ENCODE assay signal across 8 cellular contexts in the genomic region with DNA sequence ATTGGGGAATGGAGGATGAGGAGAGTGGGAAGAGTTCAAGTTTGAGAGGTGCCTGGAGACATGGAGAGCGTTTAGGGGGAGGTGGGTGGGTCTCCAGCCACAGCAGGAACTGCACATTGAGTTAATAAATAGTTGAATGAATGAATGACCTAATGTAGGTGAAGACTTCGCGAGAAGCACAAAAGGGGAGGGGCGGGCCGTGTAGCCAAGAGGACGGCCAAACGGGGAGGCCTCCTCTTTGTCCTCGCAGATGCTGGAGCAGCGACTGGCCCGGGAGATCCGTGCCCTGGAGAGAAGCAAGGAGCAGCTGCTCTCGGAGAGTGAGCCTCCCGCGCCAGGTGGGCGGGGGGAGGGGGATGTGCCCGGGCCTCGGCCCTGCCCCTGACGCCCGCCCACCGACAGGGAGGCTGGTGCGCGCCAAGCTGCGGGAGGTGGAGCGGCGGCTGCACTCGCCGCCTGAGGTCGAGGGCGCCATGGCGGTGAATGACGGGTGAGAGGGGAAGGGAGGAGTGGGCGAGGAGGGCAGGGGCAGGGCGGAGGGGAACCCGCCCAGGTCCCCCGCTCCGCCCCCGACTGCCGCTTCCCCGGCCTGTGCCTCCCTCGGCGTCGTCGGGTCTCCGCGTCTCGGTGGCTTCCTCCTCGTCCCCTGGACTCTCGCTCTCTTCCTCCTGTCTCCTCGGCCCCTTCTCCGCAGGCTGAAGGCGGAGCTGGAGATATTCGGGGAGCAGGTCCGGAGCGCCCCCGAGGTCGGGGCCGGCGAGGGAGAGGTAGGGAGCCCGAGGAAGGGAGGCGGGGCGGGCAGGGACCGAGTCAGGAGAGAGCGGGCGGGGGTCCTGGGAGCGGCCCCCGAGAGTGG. TPM values are rescaled to one million over a fixed set of nuclear protein-coding genes. Genes with fewer than 3 reads are reported as not detected.
DNase-seq lines count a peak whose midpoint lies in the region; ATAC-seq, FAIRE-seq and TF ChIP-seq lines count a peak whose summit lies in the region.

No MANE protein-coding gene starts in this region.

- peak overlapping the region; percentile 77 for H3K4me3 Mint-ChIP-seq in stimulated activated memory B cell treated with anti-CD40 and anti-IgM and Interleukin-4, amounts not matched to agents 10 μg/mL and 1 μg/mL and 100 μg/mL, for 72 hours

- FAIRE-seq in A549 (lab: Jason Lieb, UNC) = no peak

- DNase-seq in A549 (ENCODE audit: low read depth in 1 of 2, low spot score in 1 of 2) = peak; percentile 83 to 86
- DNase-seq in NCI-H226 = peak; percentile 68
- DNase-seq in activated CD4-positive, alpha-beta T cell treated with anti-CD3 and anti-CD28 coated beads, Interleukin-2, amount 50 U/mL, for 1 hour = peak; percentile 66

- H3K27me3 Mint-ChIP-seq in stimulated activated memory B cell treated with anti-CD40 and anti-IgM and Interleukin-4, amounts not matched to agents 10 μg/mL and 1 μg/mL and 100 μg/mL, for 72 hours = no peaks in the 10 kb centered on the region

- H3K27ac Mint-ChIP-seq in stimulated activated memory B cell treated with anti-CD40 and anti-IgM and Interleukin-4, amounts not matched to agents 10 μg/mL and 1 μg/mL and 100 μg/mL, for 72 hours = peak overlapping the region; percentile 33

- CTCF ChIA-PET in A549 (lab: Yijun Ruan, JAX) = interaction anchor here (0.9 to 1.9 kb wide), 4 partner anchors 9 to 19 kb away, joined by 3 to 5 read pairs (median 4); no protein-coding TSS in a partner anchor

- H3K4me3 ChIP-seq in A549 = peak overlapping the region; percentile 82
- peak overlapping the region; percentile 39 for H3K4me3 ChIP-seq in ectodermal cell (ENCODE audit: insufficient read depth, low read depth, low read length)
- H3K4me3 ChIP-seq in muscle layer of colon (ENCODE audit: low read depth in 1 of 2, low read length in 2 of 2) = peak overlapping the region; percentile 37 to 49

- no peak for TF ChIP-seq CTCF in A549 (IDR thresholded peaks at IDR 0.05)

- TF ChIP-seq POLR2A in A549 (IDR thresholded peaks at IDR 0.05; ENCODE audit: low read length) = peak; percentile 76

- peak; percentile 58 to 74 for ATAC-seq in A549
- peak; percentile 70 for ATAC-seq in GM18868 (IDR thresholded peaks at IDR 0.05; ENCODE audit: unreplicated experiment)
- ATAC-seq in HG03095 (IDR thresholded peaks at IDR 0.05; ENCODE audit: unreplicated experiment) = peak; percentile 58
- peak; percentile 82 for ATAC-seq in stimulated activated memory B cell treated with anti-CD40 and anti-IgM and Interleukin-4, amounts not matched to agents 10 μg/mL and 1 μg/mL and 100 μg/mL, for 72 hours

- no peak for TF ChIP-seq EP300 in A549 (IDR thresholded peaks at IDR 0.05)

- peaks cover 14% of the 10 kb centered on the region for H3K4me1 Mint-ChIP-seq in stimulated activated memory B cell treated with anti-CD40 and anti-IgM and Interleukin-4, amounts not matched to agents 10 μg/mL and 1 μg/mL and 100 μg/mL, for 72 hours

- H3K9me3 ChIP-seq in A549 = no peaks in the 10 kb centered on the region
- no peaks in the 10 kb centered on the region for H3K9me3 ChIP-seq in ectodermal cell (ENCODE audit: control insufficient read depth, low read length)
- no peaks in the 10 kb centered on the region for H3K9me3 ChIP-seq in muscle layer of colon (ENCODE audit: low read length)

- POLR2A ChIA-PET in A549 (lab: Yijun Ruan, JAX) = interaction anchor here (1.4 to 2.8 kb wide), 4 partner anchors 10 to 21 kb away, joined by 3 to 14 read pairs (median 6); a partner anchor contains a TSS

- H3K36me3 Mint-ChIP-seq in stimulated activated memory B cell treated with anti-CD40 and anti-IgM and Interleukin-4, amounts not matched to agents 10 μg/mL and 1 μg/mL and 100 μg/mL, for 72 hours = no peaks in the 10 kb centered on the region

- no peaks in the 10 kb centered on the region for H3K9me3 Mint-ChIP-seq in stimulated activated memory B cell treated with anti-CD40 and anti-IgM and Interleukin-4, amounts not matched to agents 10 μg/mL and 1 μg/mL and 100 μg/mL, for 72 hours

- H3K4me2 ChIP-seq in A549 = peak overlapping the region; percentile 98

- no peak for TF ChIP-seq RAD21 in A549 (conservative IDR thresholded peaks at IDR 0.05 in 1 of 2, IDR thresholded peaks at IDR 0.05 in 1 of 2)

- under 1% methylated on average over 23 of the region's 66 CpGs for WGBS in A549 (ENCODE audit: missing lambda C conversion rate)
- WGBS in ectodermal cell, 2 experiments = 1% methylated on average over 66 of the region's 66 CpGs

- no peak overlapping the region for H3K9ac ChIP-seq in muscle layer of colon (ENCODE audit: low read length)

- H3K27me3 ChIP-seq in ectodermal cell (ENCODE audit: control insufficient read depth, insufficient read depth, low read length, poor library complexity, severe bottlenecking) = no peaks in the 10 kb centered on the region
- peaks cover 0 to 23% of the 10 kb centered on the region in 2 donors for H3K27me3 ChIP-seq in muscle layer of colon (ENCODE audit: control insufficient read depth in 1 of 2, insufficient read depth in 2 of 2, low read length in 2 of 2)

- peak overlapping the region; percentile 94 for H3K27ac ChIP-seq in A549
- peak overlapping the region; percentile 69 for H3K27ac ChIP-seq in ectodermal cell (ENCODE audit: insufficient read depth, low read depth, low read length, poor library complexity, severe bottlenecking)
- H3K27ac ChIP-seq in muscle layer of colon (ENCODE audit: low read depth, low read length) = no peak overlapping the region

- peaks cover 33% of the 10 kb centered on the region for H3K4me1 ChIP-seq in A549
- H3K4me1 ChIP-seq in ectodermal cell (ENCODE audit: control insufficient read depth, insufficient read depth, low read length) = no peaks in the 10 kb centered on the region
- no peaks in the 10 kb centered on the region for H3K4me1 ChIP-seq in muscle layer of colon (ENCODE audit: insufficient read depth, low read length)

- no peaks in the 10 kb centered on the region for H3K36me3 ChIP-seq in ectodermal cell (ENCODE audit: control insufficient read depth, insufficient read depth, low read length)
- H3K36me3 ChIP-seq in muscle layer of colon (ENCODE audit: insufficient read depth, low read length) = no peaks in the 10 kb centered on the region

TF ChIP-seq in A549, 52 proteins besides CTCF, POLR2A, EP300 and RAD21 (continues in another document):
- no peak for TF ChIP-seq SMC3 (IDR thresholded peaks at IDR 0.05)
- TF ChIP-seq, protein P1, sequence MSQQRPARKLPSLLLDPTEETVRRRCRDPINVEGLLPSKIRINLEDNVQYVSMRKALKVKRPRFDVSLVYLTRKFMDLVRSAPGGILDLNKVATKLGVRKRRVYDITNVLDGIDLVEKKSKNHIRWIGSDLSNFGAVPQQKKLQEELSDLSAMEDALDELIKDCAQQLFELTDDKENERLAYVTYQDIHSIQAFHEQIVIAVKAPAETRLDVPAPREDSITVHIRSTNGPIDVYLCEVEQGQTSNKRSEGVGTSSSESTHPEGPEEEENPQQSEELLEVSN (IDR thresholded peaks at IDR 0.05; ENCODE audit: borderline replicate concordance, low read depth) = peak; percentile 77
- TF ChIP-seq KDM1A (IDR thresholded peaks at IDR 0.05; ENCODE audit: low read depth) = no peak
- TF ChIP-seq, protein P2, sequence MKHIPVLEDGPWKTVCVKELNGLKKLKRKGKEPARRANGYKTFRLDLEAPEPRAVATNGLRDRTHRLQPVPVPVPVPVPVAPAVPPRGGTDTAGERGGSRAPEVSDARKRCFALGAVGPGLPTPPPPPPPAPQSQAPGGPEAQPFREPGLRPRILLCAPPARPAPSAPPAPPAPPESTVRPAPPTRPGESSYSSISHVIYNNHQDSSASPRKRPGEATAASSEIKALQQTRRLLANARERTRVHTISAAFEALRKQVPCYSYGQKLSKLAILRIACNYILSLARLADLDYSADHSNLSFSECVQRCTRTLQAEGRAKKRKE (CRISPR knock-in tag; IDR thresholded peaks at IDR 0.05; ENCODE audit: low read depth) = no peak
- peak; percentile 40; the same call in 1 of the 2 replicates for TF ChIP-seq PHF8 (IDR thresholded peaks at IDR 0.05; ENCODE audit: borderline replicate concordance, low read depth)
- TF ChIP-seq HOXB5 (CRISPR knock-in tag; IDR thresholded peaks at IDR 0.05) = 0 out of 2 replicates have a peak, but pooled peaks have one; percentile 45
- TF ChIP-seq HOXA7 (CRISPR knock-in tag; IDR thresholded peaks at IDR 0.05) = no peak
- TF ChIP-seq NR3C1 (IDR thresholded peaks at IDR 0.05) = no peak
- TF ChIP-seq CHD2 (IDR thresholded peaks at IDR 0.05; ENCODE audit: low read length, partially characterized antibody) = peak; percentile 40
- TF ChIP-seq JUN (IDR thresholded peaks at IDR 0.05) = peak in 1 of 2 experiments; percentile 59; a peak in 2 of 5 replicates
- TF ChIP-seq ZC3H11A (IDR thresholded peaks at IDR 0.05) = no peak
- TF ChIP-seq ESRRA (IDR thresholded peaks at IDR 0.05; ENCODE audit: borderline replicate concordance, low read length) = no peak
- no peak for TF ChIP-seq RCOR1 (IDR thresholded peaks at IDR 0.05; ENCODE audit: low read depth, low read length)
- TF ChIP-seq, protein P3, sequence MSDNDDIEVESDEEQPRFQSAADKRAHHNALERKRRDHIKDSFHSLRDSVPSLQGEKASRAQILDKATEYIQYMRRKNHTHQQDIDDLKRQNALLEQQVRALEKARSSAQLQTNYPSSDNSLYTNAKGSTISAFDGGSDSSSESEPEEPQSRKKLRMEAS (IDR thresholded peaks at IDR 0.05) = peak; percentile 68

RNA-seq across cellular contexts. Expression of a gene that starts 12.9 kb away (rescaled TPM):
- polyA plus RNA-seq in A549 (2011; rRNA removed) (0.45 and 1.4 TPM in 2 replicates), A549 (2017; fragmentation: RNase III; extraction: RNeasy Plus Mini Kit Qiagen cat#74134 plus additional on column Dnase treatment) (5.2 to 8.0 TPM (median 6.6 TPM) in 3 replicates)
- 1.4 and 1.6 TPM in 2 replicates for polyA plus RNA-seq in A549 (2012; cell fraction: cytosol; rRNA removed)
- polyA plus RNA-seq in A549 (2012; cell fraction: nucleus; rRNA removed) = 2.2 and 2.4 TPM in 2 replicates
- 0.68 TPM in 1 of 2 replicates, not detected in the other for polyA minus RNA-seq in A549 (2011; rRNA and poly(A)+ RNA removed)
- polyA plus RNA-seq in ectodermal cell (2013, experiment 1 of 4) = 6.3 TPM
- 5.7 TPM for polyA plus RNA-seq in ectodermal cell (2013, experiment 2 of 4)
- polyA plus RNA-seq in ectodermal cell (2013, experiment 3 of 4) = 11.2 TPM
- 4.7 TPM for polyA plus RNA-seq in ectodermal cell (2013, experiment 4 of 4)

RNA-seq across cellular contexts. Expression of a gene that starts 21.1 kb away (rescaled TPM):
- 18.0 and 27.2 TPM in 2 replicates for polyA plus RNA-seq in A549 (2011; rRNA removed)
- polyA plus RNA-seq in A549 (2012; cell fraction: cytosol; rRNA removed) = 22.2 and 32.7 TPM in 2 replicates
- polyA plus RNA-seq in A549 (2012; cell fraction: nucleus; rRNA removed) = 66.3 and 78.8 TPM in 2 replicates
- 28.0 to 33.3 TPM (median 32.5 TPM) in 3 replicates for polyA plus RNA-seq in A549 (2017; fragmentation: RNase III; extraction: RNeasy Plus Mini Kit Qiagen cat#74134 plus additional on column Dnase treatment)
- 20.2 and 26.9 TPM in 2 replicates for polyA minus RNA-seq in A549 (2011; rRNA and poly(A)+ RNA removed)
- polyA plus RNA-seq in ectodermal cell (2013, experiment 1 of 4) = 25.6 TPM
- 27.3 TPM for polyA plus RNA-seq in ectodermal cell (2013, experiment 2 of 4)
- polyA plus RNA-seq in ectodermal cell (2013, experiment 3 of 4) = 20.7 TPM
- 20.6 TPM for polyA plus RNA-seq in ectodermal cell (2013, experiment 4 of 4)
